In genomic region chr1:106278706-106279105, GRCh38 we compare ENCODE assay signal across 16 cellular contexts.
DNase-seq lines count a peak whose midpoint lies in the region; TF ChIP-seq lines count a peak whose summit lies in the region.
"Had no signal": no experiment of that assay in that cellular context is flagged by ENCODE, and none has a peak within 500 bp of the region (broad histone marks: within the 10 kb centered on the region; RNA-seq: fewer than 3 reads in every experiment).

No MANE protein-coding gene starts in this region.

- no peak for TF ChIP-seq CTCF in astrocyte of the spinal cord (IDR thresholded peaks at IDR 0.05; ENCODE audit: low read depth, low read length)
- no peak for TF ChIP-seq CTCF in vagina (IDR thresholded peaks at IDR 0.05)

- DNase-seq in HS-5 (ENCODE audit: low read depth) (peak; percentile 14), astrocyte of the spinal cord (ENCODE audit: low read depth, low spot score) (peak; percentile 2), iris pigment epithelial cell (ENCODE audit: low read depth) (peak; percentile 4), T1000 (lab: John Stamatoyannopoulos, UW) (no peak), occipital lobe (lab: John Stamatoyannopoulos, UW) (no peak), NCI-H146 (lab: John Stamatoyannopoulos, UW) (no peak), vagina (ENCODE audit: extremely low spot score in 2 of 2) (no peak)
- DNase-seq: C1 segment of cervical spinal cord; CD8-positive, alpha-beta memory T cell; NCI-H1417; NCI-H187 treated with DMSO at 0.1 percent for 48 hours; NCI-H2227 treated with DMSO at 0.1 percent for 48 hours; NCI-H524; PC-3; SJCRH30 had no signal

- no peaks in the 10 kb centered on the region for H3K4me1 ChIP-seq in vagina
- H3K4me1 ChIP-seq: SJCRH30 had no signal

- no peak for TF ChIP-seq POLR2A in vagina (IDR thresholded peaks at IDR 0.05)

- no peak overlapping the region for H3K4me3 ChIP-seq in astrocyte of the spinal cord (ENCODE audit: low read depth, low read length)
- no peak overlapping the region for H3K4me3 ChIP-seq in vagina
- H3K4me3 ChIP-seq: SJCRH30 had no signal

- H3K36me3 ChIP-seq in vagina, result no peaks in the 10 kb centered on the region
- H3K36me3 ChIP-seq: SJCRH30 had no signal

- no peaks in the 10 kb centered on the region for H3K9me3 ChIP-seq in vagina
- H3K9me3 ChIP-seq: SJCRH30 had no signal

- H3K27me3 ChIP-seq in vagina, result no peaks in the 10 kb centered on the region
- H3K27me3 ChIP-seq: SJCRH30 had no signal

- H3K27ac ChIP-seq in vagina, result no peak overlapping the region
- H3K27ac ChIP-seq: KMS-11, SJCRH30 had no signal

- intact Hi-C loops in vagina (cut with DNase I), result no loop called here

- in situ Hi-C loops in astrocyte of the spinal cord (cut with HindIII; ENCODE audit: low sequenced_read_pairs), result no loop called here

Comparison
In these comparisons a context has a peak if more than half of its experiments do, and no peak if none do; other contexts are left out.
1. DNase-seq: peak in HS-5 (single experiment), astrocyte of the spinal cord (single experiment) and iris pigment epithelial cell (single experiment); none in T1000 (single experiment), occipital lobe (single experiment), NCI-H146 (single experiment) and vagina (0 of 2).